Comparison of ENCODE assay signal across 1 cellular context in the genomic region with DNA sequence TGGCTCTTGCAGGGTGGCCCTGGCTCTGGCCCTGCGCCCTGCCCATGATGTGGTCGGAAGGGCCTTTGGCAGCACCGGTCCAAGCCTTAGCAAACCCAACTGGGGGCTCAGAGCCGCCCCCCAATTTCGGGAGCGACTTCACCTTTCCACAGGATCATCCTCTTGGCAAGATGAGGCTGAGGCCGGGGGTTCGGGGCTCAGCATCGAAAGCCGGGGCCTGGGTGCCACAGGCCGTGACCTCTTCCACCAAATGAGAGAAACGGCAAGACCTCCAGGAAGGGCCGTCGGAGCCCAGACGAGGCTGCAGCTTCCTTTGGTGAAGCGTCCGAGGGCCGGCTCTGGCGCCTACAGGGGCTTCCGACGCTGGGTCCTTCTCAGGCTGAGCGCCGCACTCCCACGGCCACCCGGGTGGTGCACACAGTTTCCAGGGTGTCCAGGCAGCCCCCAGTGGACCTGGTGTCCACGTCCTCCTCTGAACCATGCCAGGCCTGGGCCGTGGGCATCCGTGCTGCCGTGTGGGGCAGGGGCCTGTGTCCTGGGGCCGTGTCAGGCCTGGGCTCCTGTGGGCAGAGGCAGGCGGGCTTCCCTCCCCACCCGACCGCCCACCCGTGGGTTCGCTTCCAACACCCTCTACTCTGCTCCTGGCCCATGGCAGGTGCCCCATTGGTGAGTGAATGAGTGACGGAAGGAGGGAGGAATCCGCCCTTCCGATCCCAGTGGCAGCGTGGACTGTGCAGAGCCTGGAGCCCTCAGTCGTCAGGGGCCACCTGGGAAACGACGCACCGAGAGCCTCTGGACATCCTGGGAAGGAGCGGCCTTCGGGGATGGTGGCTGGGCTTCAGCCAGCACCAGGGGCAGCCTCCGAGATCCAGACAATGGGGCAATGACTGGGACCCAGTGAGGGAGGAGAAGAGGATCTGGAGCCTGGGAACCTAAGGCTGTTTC.
TF ChIP-seq lines count a peak whose summit lies in the region.

No MANE protein-coding gene starts in this region.

TF ChIP-seq in HCT116, 20 proteins besides CTCF, POLR2A, EP300 and RAD21:
- TF ChIP-seq TCF7L2 (IDR thresholded peaks at IDR 0.05; ENCODE audit: borderline replicate concordance, extremely low read depth, insufficient read depth, insufficient read length) (no peak), EZH2phosphoT487 (IDR thresholded peaks at IDR 0.05; ENCODE audit: borderline replicate concordance) (no peak), EZH2 (IDR thresholded peaks at IDR 0.05) (no peak), FOSL1 (IDR thresholded peaks at IDR 0.05; ENCODE audit: low read depth) (no peak), CBX3 (IDR thresholded peaks at IDR 0.05; ENCODE audit: low read depth) (no peak), MAX (IDR thresholded peaks at IDR 0.05) (no peak), CEBPB (IDR thresholded peaks at IDR 0.05; ENCODE audit: low read depth) (no peak), ZFX (IDR thresholded peaks at IDR 0.05) (no peak), SRF (IDR thresholded peaks at IDR 0.05; ENCODE audit: low read depth) (no peak)
